In genomic region chr10:128011059-128011979, GRCh38 we compare ENCODE assay signal across 8 cellular contexts.
A peak's percentile ranks its signal among the peaks of the same experiment; 100 is the strongest.
DNase-seq lines count a peak whose midpoint lies in the region; ATAC-seq and TF ChIP-seq lines count a peak whose summit lies in the region.

No MANE protein-coding gene starts in this region.

- H3K27ac Mint-ChIP-seq in chondrocyte (ENCODE audit: unreplicated experiment): no peak overlapping the region

- DNase-seq in ACHN (peak; percentile 78), NCI-H2171 treated with DMSO at 0.1 percent for 48 hours (lab: John Stamatoyannopoulos, UW) (peak; percentile 46), chondrocyte (ENCODE audit: low spot score) (no peak), right lobe of liver (peak; percentile 84 to 88 (median 85))
- DNase-seq in activated CD4-positive, alpha-beta T cell treated with anti-CD3 and anti-CD28 coated beads for 24 hours (ENCODE audit: low read depth in 2 of 2): peak; percentile 82 to 89
- peak; percentile 83 to 84 (median 84) for DNase-seq in stimulated activated CD4-positive, alpha-beta T cell treated with anti-CD3 and anti-CD28 coated beads, TNF-alpha, amount 100 ng/mL, for 24 hours (ENCODE audit: low read depth in 3 of 3)

- H3K4me1 ChIP-seq in right lobe of liver: peaks cover 0 to 6% (median 0%) of the 10 kb centered on the region in 4 donors

- H3K27me3 ChIP-seq in right lobe of liver: no peaks in the 10 kb centered on the region

- no peak for TF ChIP-seq POLR2A in right lobe of liver (IDR thresholded peaks at IDR 0.05)

- H3K27ac ChIP-seq in right lobe of liver: no peak overlapping the region

- peaks cover 33% of the 10 kb centered on the region for H3K4me1 Mint-ChIP-seq in chondrocyte (ENCODE audit: low read depth)

- 15% methylated on average over 18 of the region's 27 CpGs for WGBS in right lobe of liver (ENCODE audit: insufficient coverage, low coverage, low lambda C conversion rate, missing lambda C conversion rate)

- no peaks in the 10 kb centered on the region for H3K27me3 Mint-ChIP-seq in chondrocyte (ENCODE audit: low read depth)

- ATAC-seq in GM18502 (IDR thresholded peaks at IDR 0.05; ENCODE audit: poor library complexity, unreplicated experiment) (peak; percentile 94), HG02938 (IDR thresholded peaks at IDR 0.05; ENCODE audit: unreplicated experiment) (peak; percentile 84), right lobe of liver (peak; percentile 93 to 98 (median 98))

- in situ Hi-C loops in ACHN (cut with HindIII; ENCODE audit: low pct_ligation_motif_present, low pct_unique_long_range_greater_than_20kb, low sequenced_read_pairs): no loop called here

- no peaks in the 10 kb centered on the region for H3K9me3 Mint-ChIP-seq in chondrocyte (ENCODE audit: low read depth)

- intact Hi-C loops in right lobe of liver (cut with DNase I): loop anchor here (5.0 to 10.0 kb wide), 2 partner anchors 104 to 107 kb away; partner anchors contain the start of gene PTPRE (in 2 of the 2)

- H3K36me3 Mint-ChIP-seq in chondrocyte (ENCODE audit: low read depth): no peaks in the 10 kb centered on the region

- no peak overlapping the region for H3K4me3 ChIP-seq in right lobe of liver

- H3K4me3 Mint-ChIP-seq in chondrocyte (ENCODE audit: unreplicated experiment): no peak overlapping the region

- no peaks in the 10 kb centered on the region for H3K9me3 ChIP-seq in right lobe of liver

- TF ChIP-seq CTCF in chondrocyte (IDR thresholded peaks at IDR 0.05) (peak; percentile 97), right lobe of liver (IDR thresholded peaks at IDR 0.05) (peak; percentile 98 to 99 (median 99))

- H3K36me3 ChIP-seq in right lobe of liver: no peaks in the 10 kb centered on the region
